Comparison of ENCODE assay signal across 8 cellular contexts in the genomic region with DNA sequence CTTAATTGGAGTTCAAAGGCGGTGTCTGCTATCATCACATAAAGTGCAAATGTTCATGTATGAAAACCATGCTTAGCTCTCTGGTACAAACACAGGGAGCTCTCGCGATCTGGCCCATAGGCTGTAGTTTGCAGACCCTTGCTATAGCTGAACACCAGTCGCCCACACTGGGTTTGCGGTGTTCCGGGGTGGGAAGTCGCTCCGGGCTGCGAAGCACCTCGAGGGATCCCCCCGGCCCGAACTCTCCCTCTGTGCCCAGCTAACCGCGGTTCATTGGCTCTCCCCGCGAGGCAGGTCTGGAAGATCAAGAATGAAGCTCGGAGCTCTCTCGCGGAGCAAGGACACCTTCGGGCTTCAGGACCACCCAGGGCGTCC. TPM values are rescaled to one million over a fixed set of nuclear protein-coding genes. Genes with fewer than 3 reads are reported as not detected.
DNase-seq lines count a peak whose midpoint lies in the region; ATAC-seq, FAIRE-seq and TF ChIP-seq lines count a peak whose summit lies in the region.

No MANE protein-coding gene starts in this region.

- intact Hi-C loops in CD14-positive monocyte (cut with micrococcal nuclease), result no loop called here

- FAIRE-seq in RCC 7860 (lab: Jason Lieb, UNC), result no peak

- peaks cover 10% of the 10 kb centered on the region for H3K27me3 ChIP-seq in neuron (ENCODE audit: insufficient read depth, low read length)

- peaks cover 23% of the 10 kb centered on the region for H3K4me1 Mint-ChIP-seq in CD14-positive monocyte
- H3K4me1 Mint-ChIP-seq in effector memory CD8-positive, alpha-beta T cell (ENCODE audit: low read depth in 2 of 2), result peaks cover 12 to 15% of the 10 kb centered on the region in 2 donors

- ATAC-seq in GM21529 (IDR thresholded peaks at IDR 0.05; ENCODE audit: unreplicated experiment) (peak; percentile 33), HG02970 (IDR thresholded peaks at IDR 0.05; ENCODE audit: low FRiP score, unreplicated experiment) (no peak)
- peak; percentile 27 for ATAC-seq in effector memory CD8-positive, alpha-beta T cell (replicated peaks)

- H3K36me3 ChIP-seq in neuron (ENCODE audit: insufficient read depth, low read length), result no peaks in the 10 kb centered on the region

- H3K4me1 ChIP-seq in neuron (ENCODE audit: insufficient read depth, low read length), result no peaks in the 10 kb centered on the region

- peak overlapping the region in 2 of 7 donors; percentile 37 to 80 for H3K27ac Mint-ChIP-seq in CD14-positive monocyte
- H3K27ac Mint-ChIP-seq in effector memory CD8-positive, alpha-beta T cell, result peak overlapping the region; percentile 82 to 86

- DNase-seq in CD14-positive monocyte (ENCODE audit: low spot score) (no peak), NCI-H510A (lab: John Stamatoyannopoulos, UW) (peak; percentile 34), GM03348 (ENCODE audit: low spot score) (no peak), RCC 7860 (ENCODE audit: low spot score) (no peak)
- peak in 1 of 3 experiments; percentile 2 for DNase-seq in effector memory CD8-positive, alpha-beta T cell

- H3K36me3 Mint-ChIP-seq in CD14-positive monocyte, result no peaks in the 10 kb centered on the region
- peaks cover 3% of the 10 kb centered on the region for H3K36me3 Mint-ChIP-seq in effector memory CD8-positive, alpha-beta T cell (ENCODE audit: insufficient read depth)

- H3K9me3 ChIP-seq in neuron (ENCODE audit: low read length), result no peaks in the 10 kb centered on the region

- H3K9me3 Mint-ChIP-seq in CD14-positive monocyte, result peaks cover 0 to 27% (median 16%) of the 10 kb centered on the region in 7 donors
- H3K9me3 Mint-ChIP-seq in effector memory CD8-positive, alpha-beta T cell, result no peaks in the 10 kb centered on the region

- no peak for TF ChIP-seq CTCF in CD14-positive monocyte (IDR thresholded peaks at IDR 0.05)

- H3K4me3 Mint-ChIP-seq in CD14-positive monocyte, result peak overlapping the region; percentile 88 to 89
- H3K4me3 Mint-ChIP-seq in effector memory CD8-positive, alpha-beta T cell, result peak overlapping the region; percentile 82 to 86

- peaks cover 0 to 26% (median 2%) of the 10 kb centered on the region in 3 donors for H3K27me3 Mint-ChIP-seq in CD14-positive monocyte (ENCODE audit: low read depth in 3 of 3)
- H3K27me3 Mint-ChIP-seq in effector memory CD8-positive, alpha-beta T cell, result no peaks in the 10 kb centered on the region

- peak overlapping the region; percentile 66 for H3K4me3 ChIP-seq in neuron (ENCODE audit: low read length)

- H2AFZ ChIP-seq in neuron (ENCODE audit: low read depth, low read length), result peak overlapping the region; percentile 12

RNA-seq across cellular contexts. Expression of a gene that starts 0.3 kb away (rescaled TPM):
- 10 to 100 TPM; 17.3 to 19.6 TPM for polyA plus RNA-seq in CD14-positive monocyte
